Comparison of ENCODE assay signal across 10 cellular contexts in the genomic region with DNA sequence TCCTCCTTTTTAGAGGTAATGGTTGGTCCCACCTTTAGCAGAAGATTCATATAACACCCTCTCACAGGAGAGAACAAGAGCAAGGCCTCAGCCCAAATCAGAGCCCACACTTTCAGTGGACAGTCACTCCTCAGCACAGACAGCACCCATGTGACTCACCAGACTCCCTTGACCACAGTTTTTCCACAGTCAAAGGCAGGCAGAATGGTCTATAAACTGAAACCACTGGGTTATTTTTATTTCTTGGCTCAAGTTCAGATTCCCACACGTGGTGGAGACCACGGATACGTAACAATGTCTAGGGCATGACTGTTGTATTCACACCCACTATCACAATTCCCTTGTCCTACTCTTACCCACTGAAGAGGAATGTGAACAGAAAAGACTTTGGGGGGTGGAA.
DNase-seq lines count a peak whose midpoint lies in the region; ATAC-seq and TF ChIP-seq lines count a peak whose summit lies in the region.
"Had no signal": no experiment of that assay in that cellular context is flagged by ENCODE, and none has a peak within 500 bp of the region (broad histone marks: within the 10 kb centered on the region; RNA-seq: fewer than 3 reads in every experiment).

No MANE protein-coding gene starts in this region.

- peaks cover 5% of the 10 kb centered on the region for H3K4me1 Mint-ChIP-seq in activated naive CD8-positive, alpha-beta T cell treated with anti-CD3 and anti-CD28 coated beads, Interleukin-2, amount 50 U/mL, for 24 hours
- H3K4me1 Mint-ChIP-seq in activated naive CD8-positive, alpha-beta T cell treated with anti-CD3 and anti-CD28 coated beads for 36 hours = peaks cover 2% of the 10 kb centered on the region
- peaks cover 28 to 38% of the 10 kb centered on the region in 2 donors for H3K4me1 Mint-ChIP-seq in stimulated activated naive B cell treated with anti-CD40 and anti-IgM and Interleukin-4, amounts not matched to agents 10 μg/mL and 1 μg/mL and 100 μg/mL, for 72 hours
- H3K4me1 Mint-ChIP-seq in endothelial cell (ENCODE audit: unreplicated experiment) (peaks cover 3% of the 10 kb centered on the region), CD14-positive monocyte (peaks cover 4% of the 10 kb centered on the region)
- H3K4me1 Mint-ChIP-seq: activated naive CD8-positive, alpha-beta T cell treated with anti-CD3 and anti-CD28 coated beads, Interleukin-2, amount 10 ng/mL, durations not matched to agents 7 days and 5 days had no signal

- H3K27ac Mint-ChIP-seq in activated naive CD8-positive, alpha-beta T cell treated with anti-CD3 and anti-CD28 coated beads, Interleukin-2, amount 50 U/mL, for 24 hours = no peak overlapping the region
- H3K27ac Mint-ChIP-seq in activated naive CD8-positive, alpha-beta T cell treated with anti-CD3 and anti-CD28 coated beads for 36 hours = no peak overlapping the region
- H3K27ac Mint-ChIP-seq in stimulated activated naive B cell treated with anti-CD40 and anti-IgM and Interleukin-4, amounts not matched to agents 10 μg/mL and 1 μg/mL and 100 μg/mL, for 72 hours = no peak overlapping the region
- H3K27ac Mint-ChIP-seq in endothelial cell (ENCODE audit: unreplicated experiment) = no peak overlapping the region
- peak overlapping the region in 3 of 7 donors; percentile 4 to 62 (median 29) for H3K27ac Mint-ChIP-seq in CD14-positive monocyte
- H3K27ac Mint-ChIP-seq: activated naive CD8-positive, alpha-beta T cell treated with anti-CD3 and anti-CD28 coated beads, Interleukin-2, amount 10 ng/mL, durations not matched to agents 7 days and 5 days had no signal

- H3K9me3 Mint-ChIP-seq in activated naive CD8-positive, alpha-beta T cell treated with anti-CD3 and anti-CD28 coated beads, Interleukin-2, amount 50 U/mL, for 24 hours = no peaks in the 10 kb centered on the region
- no peaks in the 10 kb centered on the region for H3K9me3 Mint-ChIP-seq in activated naive CD8-positive, alpha-beta T cell treated with anti-CD3 and anti-CD28 coated beads for 36 hours
- H3K9me3 Mint-ChIP-seq in stimulated activated naive B cell treated with anti-CD40 and anti-IgM and Interleukin-4, amounts not matched to agents 10 μg/mL and 1 μg/mL and 100 μg/mL, for 72 hours = peaks cover 1 to 5% of the 10 kb centered on the region in 2 donors
- H3K9me3 Mint-ChIP-seq in endothelial cell (ENCODE audit: unreplicated experiment) = no peaks in the 10 kb centered on the region
- peaks cover 3 to 9% (median 5%) of the 10 kb centered on the region in 7 donors for H3K9me3 Mint-ChIP-seq in CD14-positive monocyte

- DNase-seq in activated naive CD8-positive, alpha-beta T cell treated with anti-CD3 and anti-CD28 coated beads, Interleukin-2, amount 50 U/mL, for 24 hours = no peak
- DNase-seq in activated naive CD8-positive, alpha-beta T cell treated with anti-CD3 and anti-CD28 coated beads for 36 hours = no peak
- DNase-seq in NCI-H226 = peak; percentile 91
- peak; percentile 94 for DNase-seq in fibroblast of mammary gland (ENCODE audit: low read depth)
- DNase-seq in stimulated activated naive B cell treated with anti-CD40 and anti-IgM and Interleukin-4, amounts not matched to agents 10 μg/mL and 1 μg/mL and 100 μg/mL, for 72 hours = peak; percentile 9
- DNase-seq in endothelial cell (ENCODE audit: low spot score) = no peak
- no peak for DNase-seq in CD14-positive monocyte (ENCODE audit: low spot score)
- DNase-seq in lower leg skin (ENCODE audit: low spot score in 2 of 2) = no peak
- DNase-seq: activated naive CD8-positive, alpha-beta T cell treated with anti-CD3 and anti-CD28 coated beads, Interleukin-2, amount 10 ng/mL, durations not matched to agents 7 days and 5 days had no signal

- no peak overlapping the region for H3K4me3 ChIP-seq in fibroblast of mammary gland (ENCODE audit: control insufficient read depth, low read depth, low read length)
- H3K4me3 ChIP-seq in lower leg skin (ENCODE audit: low read depth, poor library complexity, severe bottlenecking) = no peak overlapping the region

- TF ChIP-seq POLR2A in lower leg skin (IDR thresholded peaks at IDR 0.05) = no peak

- WGBS in lower leg skin, 2 donors = 18 to 49% methylated on average over 3 of the region's 3 CpGs

- TF ChIP-seq CTCF in fibroblast of mammary gland (conservative IDR thresholded peaks at IDR 0.05; ENCODE audit: control insufficient read depth, insufficient read depth, low read depth, low read length) = no peak
- TF ChIP-seq CTCF in endothelial cell (IDR thresholded peaks at IDR 0.05; ENCODE audit: unreplicated experiment) = no peak
- no peak for TF ChIP-seq CTCF in CD14-positive monocyte (IDR thresholded peaks at IDR 0.05)
- no peak for TF ChIP-seq CTCF in lower leg skin (IDR thresholded peaks at IDR 0.05)

- peaks cover 2% of the 10 kb centered on the region for H3K36me3 Mint-ChIP-seq in activated naive CD8-positive, alpha-beta T cell treated with anti-CD3 and anti-CD28 coated beads, Interleukin-2, amount 50 U/mL, for 24 hours (ENCODE audit: low read depth)
- H3K36me3 Mint-ChIP-seq in activated naive CD8-positive, alpha-beta T cell treated with anti-CD3 and anti-CD28 coated beads for 36 hours = peaks cover 10% of the 10 kb centered on the region
- H3K36me3 Mint-ChIP-seq in stimulated activated naive B cell treated with anti-CD40 and anti-IgM and Interleukin-4, amounts not matched to agents 10 μg/mL and 1 μg/mL and 100 μg/mL, for 72 hours = peaks cover 22 to 42% of the 10 kb centered on the region in 2 donors
- H3K36me3 Mint-ChIP-seq in endothelial cell (ENCODE audit: low read depth, unreplicated experiment) = no peaks in the 10 kb centered on the region
- H3K36me3 Mint-ChIP-seq in CD14-positive monocyte = peaks cover 6 to 8% of the 10 kb centered on the region in 2 donors
- H3K36me3 Mint-ChIP-seq: activated naive CD8-positive, alpha-beta T cell treated with anti-CD3 and anti-CD28 coated beads, Interleukin-2, amount 10 ng/mL, durations not matched to agents 7 days and 5 days had no signal

- H3K27me3 Mint-ChIP-seq in activated naive CD8-positive, alpha-beta T cell treated with anti-CD3 and anti-CD28 coated beads, Interleukin-2, amount 50 U/mL, for 24 hours = no peaks in the 10 kb centered on the region
- no peaks in the 10 kb centered on the region for H3K27me3 Mint-ChIP-seq in activated naive CD8-positive, alpha-beta T cell treated with anti-CD3 and anti-CD28 coated beads for 36 hours
- H3K27me3 Mint-ChIP-seq in stimulated activated naive B cell treated with anti-CD40 and anti-IgM and Interleukin-4, amounts not matched to agents 10 μg/mL and 1 μg/mL and 100 μg/mL, for 72 hours = no peaks in the 10 kb centered on the region
- peaks cover 2% of the 10 kb centered on the region for H3K27me3 Mint-ChIP-seq in endothelial cell (ENCODE audit: unreplicated experiment)
- peaks cover 0 to 1% (median 0%) of the 10 kb centered on the region in 3 donors for H3K27me3 Mint-ChIP-seq in CD14-positive monocyte (ENCODE audit: low read depth in 3 of 3)
- H3K27me3 Mint-ChIP-seq: activated naive CD8-positive, alpha-beta T cell treated with anti-CD3 and anti-CD28 coated beads, Interleukin-2, amount 10 ng/mL, durations not matched to agents 7 days and 5 days had no signal

- intact Hi-C loops in CD14-positive monocyte (cut with micrococcal nuclease) (no loop called here), lower leg skin (cut with DNase I; ENCODE audit: low total_unique reads) (no loop called here)

- no peak overlapping the region for H3K4me3 Mint-ChIP-seq in activated naive CD8-positive, alpha-beta T cell treated with anti-CD3 and anti-CD28 coated beads, Interleukin-2, amount 50 U/mL, for 24 hours
- H3K4me3 Mint-ChIP-seq in activated naive CD8-positive, alpha-beta T cell treated with anti-CD3 and anti-CD28 coated beads for 36 hours = no peak overlapping the region
- H3K4me3 Mint-ChIP-seq in stimulated activated naive B cell treated with anti-CD40 and anti-IgM and Interleukin-4, amounts not matched to agents 10 μg/mL and 1 μg/mL and 100 μg/mL, for 72 hours = no peak overlapping the region
- no peak overlapping the region for H3K4me3 Mint-ChIP-seq in endothelial cell (ENCODE audit: unreplicated experiment)
- no peak overlapping the region for H3K4me3 Mint-ChIP-seq in CD14-positive monocyte
- H3K4me3 Mint-ChIP-seq: activated naive CD8-positive, alpha-beta T cell treated with anti-CD3 and anti-CD28 coated beads, Interleukin-2, amount 10 ng/mL, durations not matched to agents 7 days and 5 days had no signal

- peak; percentile 40 for ATAC-seq in activated naive CD8-positive, alpha-beta T cell treated with anti-CD3 and anti-CD28 coated beads, Interleukin-2, amount 50 U/mL, for 24 hours
- ATAC-seq in stimulated activated naive B cell treated with anti-CD40 and anti-IgM and Interleukin-4, amounts not matched to agents 10 μg/mL and 1 μg/mL and 100 μg/mL, for 72 hours (replicated peaks) = peak; percentile 68 to 85
- ATAC-seq: left lobe of liver had no signal

Comparison
In these comparisons a context has a peak if more than half of its experiments do, and no peak if none do; other contexts are left out.
1. DNase-seq: peak in NCI-H226 (single experiment), fibroblast of mammary gland (single experiment) and stimulated activated naive B cell treated with anti-CD40 and anti-IgM and Interleukin-4, amounts not matched to agents 10 μg/mL and 1 μg/mL and 100 μg/mL, for 72 hours (single experiment); none in activated naive CD8-positive, alpha-beta T cell treated with anti-CD3 and anti-CD28 coated beads, Interleukin-2, amount 50 U/mL, for 24 hours (single experiment), activated naive CD8-positive, alpha-beta T cell treated with anti-CD3 and anti-CD28 coated beads for 36 hours (single experiment), endothelial cell (single experiment), CD14-positive monocyte (single experiment) and lower leg skin (0 of 2).